8 cellular contexts compared by ENCODE assay signal in genomic region chr12:75705749-75706719, GRCh38.
A peak's percentile ranks its signal among the peaks of the same experiment; 100 is the strongest.
DNase-seq lines count a peak whose midpoint lies in the region; ATAC-seq and TF ChIP-seq lines count a peak whose summit lies in the region.

No MANE protein-coding gene starts in this region.

- peak overlapping the region; percentile 80 for H3K27ac ChIP-seq in parathyroid adenoma

- H3K4me3 ChIP-seq in parathyroid adenoma (ENCODE audit: low read depth, low read length), result no peak overlapping the region

- H3K36me3 ChIP-seq in parathyroid adenoma (ENCODE audit: control insufficient read depth, insufficient read depth, low read length), result no peaks in the 10 kb centered on the region

- H3K27me3 ChIP-seq in parathyroid adenoma (ENCODE audit: control insufficient read depth, insufficient read depth, low read length), result no peaks in the 10 kb centered on the region

- peaks cover 31% of the 10 kb centered on the region for H3K4me1 ChIP-seq in parathyroid adenoma

- TF ChIP-seq CTCF in parathyroid adenoma (IDR thresholded peaks at IDR 0.05), result no peak

- no peaks in the 10 kb centered on the region for H3K9me3 ChIP-seq in parathyroid adenoma (ENCODE audit: control insufficient read depth, low read length)

- H3K9ac ChIP-seq in parathyroid adenoma, result no peak overlapping the region

- peak overlapping the region; percentile 74 for H2AFZ ChIP-seq in parathyroid adenoma

- DNase-seq in COLO829 (ENCODE audit: low spot score) (peak; percentile 87), RPMI7951 (ENCODE audit: low read depth) (peak; percentile 98), fibroblast of the conjunctiva (ENCODE audit: low read depth) (peak; percentile 91), SIG-M5 treated with dmso at 0.1 percent for 504 hours (lab: John Stamatoyannopoulos, UW; ENCODE audit: unreplicated experiment) (no peak), midbrain (lab: John Stamatoyannopoulos, UW) (no peak), NCI-H1048 (lab: John Stamatoyannopoulos, UW) (no peak)

- no peaks in the 10 kb centered on the region for H3K79me2 ChIP-seq in parathyroid adenoma

- H3K4me2 ChIP-seq in parathyroid adenoma (ENCODE audit: low read length), result peak overlapping the region; percentile 39

- ATAC-seq in GM18873 (IDR thresholded peaks at IDR 0.05; ENCODE audit: low FRiP score, unreplicated experiment), result no peak

Comparison
In these comparisons a context has a peak if more than half of its experiments do, and no peak if none do; other contexts are left out.
1. DNase-seq: peak in COLO829 (single experiment), RPMI7951 (single experiment) and fibroblast of the conjunctiva (single experiment); none in SIG-M5 treated with dmso at 0.1 percent for 504 hours (single experiment), midbrain (single experiment) and NCI-H1048 (single experiment).